ENCODE assay signal across 8 cellular contexts in genomic region chr14:74612346-74613021, GRCh38. TPM values are rescaled to one million over a fixed set of nuclear protein-coding genes. Genes with fewer than 3 reads are reported as not detected.
DNase-seq lines count a peak whose midpoint lies in the region; ATAC-seq and TF ChIP-seq lines count a peak whose summit lies in the region.

No MANE protein-coding gene starts in this region.

- no peak overlapping the region for H3K27ac Mint-ChIP-seq in activated T-helper 17 cell treated with anti-CD3 and anti-CD28 coated beads, Interleukin-2, amount 50 U/mL, for 72 hours
- H3K27ac Mint-ChIP-seq in natural killer cell treated with Interleukin-12 subunit alpha and Interleukin-12 subunit beta and Interleukin-15 and Interleukin-18, amount 100 ng/mL, for 72 hours: no peak overlapping the region

- peaks cover 35% of the 10 kb centered on the region for H3K27me3 ChIP-seq in HUES48 (ENCODE audit: control insufficient read depth, insufficient read depth, low read length)
- peaks cover 0 to 8% of the 10 kb centered on the region in 2 donors for H3K27me3 ChIP-seq in Peyer's patch

- H3K36me3 Mint-ChIP-seq in activated T-helper 17 cell treated with anti-CD3 and anti-CD28 coated beads, Interleukin-2, amount 50 U/mL, for 72 hours (ENCODE audit: low read depth): no peaks in the 10 kb centered on the region
- no peaks in the 10 kb centered on the region for H3K36me3 Mint-ChIP-seq in natural killer cell treated with Interleukin-12 subunit alpha and Interleukin-12 subunit beta and Interleukin-15 and Interleukin-18, amount 100 ng/mL, for 72 hours

- no peak for TF ChIP-seq POLR2A in Peyer's patch (IDR thresholded peaks at IDR 0.05)

- H3K4me1 ChIP-seq in HUES48 (ENCODE audit: control insufficient read depth, insufficient read depth, low read length) (peaks cover 7% of the 10 kb centered on the region; the same call in 1 of the 2 replicates), Peyer's patch (peaks cover 0 to 23% (median 6%) of the 10 kb centered on the region in 4 donors)

- H3K9me3 ChIP-seq in HUES48 (ENCODE audit: control insufficient read depth, insufficient read depth, low read length) (no peaks in the 10 kb centered on the region), Peyer's patch (no peaks in the 10 kb centered on the region)

- H3K9ac ChIP-seq in HUES48 (ENCODE audit: low read depth, low read length): no peak overlapping the region

- H3K4me3 Mint-ChIP-seq in activated T-helper 17 cell treated with anti-CD3 and anti-CD28 coated beads, Interleukin-2, amount 50 U/mL, for 72 hours: peak overlapping the region; percentile 60
- peak overlapping the region; percentile 68 for H3K4me3 Mint-ChIP-seq in natural killer cell treated with Interleukin-12 subunit alpha and Interleukin-12 subunit beta and Interleukin-15 and Interleukin-18, amount 100 ng/mL, for 72 hours

- no peak overlapping the region for H3K27ac ChIP-seq in HUES48 (ENCODE audit: low read depth, low read length)
- peak overlapping the region in 2 of 4 donors; percentile 3 to 63 for H3K27ac ChIP-seq in Peyer's patch

- DNase-seq in AG20443 (ENCODE audit: low spot score) (peak; percentile 90), GM19238 (ENCODE audit: insufficient read length, low spot score) (peak; percentile 72), Peyer's patch (peak; percentile 74 to 91 (median 84)), fibroblast of the aortic adventitia (ENCODE audit: low read depth) (peak; percentile 75)
- peak; percentile 85 for DNase-seq in natural killer cell treated with Interleukin-12 subunit alpha and Interleukin-12 subunit beta and Interleukin-15 and Interleukin-18, amount 100 ng/mL, for 72 hours (ENCODE audit: low spot score)
- DNase-seq in stimulated activated naive CD4-positive, alpha-beta T cell treated with Interleukin-2 at 50 U/mL for 16 hours (lab: John Stamatoyannopoulos, UW): peak; percentile 77

- TF ChIP-seq CTCF in Peyer's patch (IDR thresholded peaks at IDR 0.05) (peak; percentile 46 to 92 (median 66)), fibroblast of the aortic adventitia (IDR thresholded peaks at IDR 0.05; ENCODE audit: insufficient read depth, low read length) (peak; percentile 63)

- peak overlapping the region; percentile 71 for H3K4me3 ChIP-seq in HUES48 (ENCODE audit: low read depth, low read length)
- peak overlapping the region; percentile 50 to 71 (median 62) for H3K4me3 ChIP-seq in Peyer's patch
- H3K4me3 ChIP-seq in fibroblast of the aortic adventitia (ENCODE audit: low read depth, low read length): peak overlapping the region; percentile 72

- ATAC-seq in activated T-helper 17 cell treated with anti-CD3 and anti-CD28 coated beads, Interleukin-2, amount 50 U/mL, for 72 hours (replicated peaks): peak; percentile 85
- ATAC-seq in natural killer cell treated with Interleukin-12 subunit alpha and Interleukin-12 subunit beta and Interleukin-15 and Interleukin-18, amount 100 ng/mL, for 72 hours: peak; percentile 92

- H3K36me3 ChIP-seq in HUES48 (ENCODE audit: control insufficient read depth, insufficient read depth, low read length): no peaks in the 10 kb centered on the region
- no peaks in the 10 kb centered on the region for H3K36me3 ChIP-seq in Peyer's patch

- H3K9me3 Mint-ChIP-seq in activated T-helper 17 cell treated with anti-CD3 and anti-CD28 coated beads, Interleukin-2, amount 50 U/mL, for 72 hours: no peaks in the 10 kb centered on the region
- no peaks in the 10 kb centered on the region for H3K9me3 Mint-ChIP-seq in natural killer cell treated with Interleukin-12 subunit alpha and Interleukin-12 subunit beta and Interleukin-15 and Interleukin-18, amount 100 ng/mL, for 72 hours

- H3K27me3 Mint-ChIP-seq in activated T-helper 17 cell treated with anti-CD3 and anti-CD28 coated beads, Interleukin-2, amount 50 U/mL, for 72 hours: peaks cover 6% of the 10 kb centered on the region
- peaks cover 15 to 26% of the 10 kb centered on the region in 2 donors for H3K27me3 Mint-ChIP-seq in natural killer cell treated with Interleukin-12 subunit alpha and Interleukin-12 subunit beta and Interleukin-15 and Interleukin-18, amount 100 ng/mL, for 72 hours

- peaks cover 17% of the 10 kb centered on the region for H3K4me1 Mint-ChIP-seq in activated T-helper 17 cell treated with anti-CD3 and anti-CD28 coated beads, Interleukin-2, amount 50 U/mL, for 72 hours
- peaks cover 46 to 49% of the 10 kb centered on the region in 2 donors for H3K4me1 Mint-ChIP-seq in natural killer cell treated with Interleukin-12 subunit alpha and Interleukin-12 subunit beta and Interleukin-15 and Interleukin-18, amount 100 ng/mL, for 72 hours (ENCODE audit: low read depth in 2 of 2)

RNA-seq across cellular contexts. Expression of gene LTBP2, which starts 0.4 kb away (rescaled TPM):
- 10 to 100 TPM; 10.7 to 34.7 (median 16.0) TPM for total RNA-seq in Peyer's patch
- under 1 TPM in 1 of 2 donors, not detected in 1; 0.03 TPM for total RNA-seq in activated T-helper 17 cell treated with anti-CD3 and anti-CD28 coated beads, Interleukin-2, amount 50 U/mL, for 72 hours
- total RNA-seq in fibroblast of the aortic adventitia (ENCODE audit: low replicate concordance): 58.5 and 157 TPM in 2 replicates
- under 1 TPM; 0.55 to 0.73 TPM for total RNA-seq in natural killer cell treated with Interleukin-12 subunit alpha and Interleukin-12 subunit beta and Interleukin-15 and Interleukin-18, amount 100 ng/mL, for 72 hours

Comparison
In these comparisons a context has a peak if more than half of its experiments do, and no peak if none do; other contexts are left out.
1. RNA of gene LTBP2, which starts 0.4 kb away (total RNA-seq): 58.5 to 157 TPM in fibroblast of the aortic adventitia and 10.7 to 34.7 TPM in Peyer's patch; 0.55 to 0.73 TPM in natural killer cell treated with Interleukin-12 subunit alpha and Interleukin-12 subunit beta and Interleukin-15 and Interleukin-18, amount 100 ng/mL, for 72 hours and 0.03 TPM in activated T-helper 17 cell treated with anti-CD3 and anti-CD28 coated beads, Interleukin-2, amount 50 U/mL, for 72 hours; every median in the first group is over 4 times any median in the second.
2. Peak in every context shown above with its lines, with median percentiles within 50 percentile points of each other: DNase-seq and H3K4me3 ChIP-seq.